In genomic region chr11:26187639-26188038, GRCh38 we compare ENCODE assay signal across 15 cellular contexts.
DNase-seq lines count a peak whose midpoint lies in the region; ATAC-seq, FAIRE-seq and TF ChIP-seq lines count a peak whose summit lies in the region.
"Had no signal": no experiment of that assay in that cellular context is flagged by ENCODE, and none has a peak within 500 bp of the region (broad histone marks: within the 10 kb centered on the region; RNA-seq: fewer than 3 reads in every experiment).

No MANE protein-coding gene starts in this region.

- H3K36me3 ChIP-seq in breast epithelium, result no peaks in the 10 kb centered on the region
- H3K36me3 ChIP-seq in astrocyte (ENCODE audit: insufficient read depth, low read length), result no peaks in the 10 kb centered on the region
- no peaks in the 10 kb centered on the region for H3K36me3 ChIP-seq in kidney (ENCODE audit: control insufficient read depth in 1 of 2, insufficient read depth in 2 of 2, low read length in 2 of 2)
- no peaks in the 10 kb centered on the region for H3K36me3 ChIP-seq in aorta (ENCODE audit: control insufficient read depth in 1 of 2, insufficient read depth in 2 of 2, low read length in 1 of 2)
- H3K36me3 ChIP-seq in prostate gland, result no peaks in the 10 kb centered on the region

- no peaks in the 10 kb centered on the region for H3K36me3 Mint-ChIP-seq in MCF 10A (ENCODE audit: insufficient read depth, unreplicated experiment)
- no peaks in the 10 kb centered on the region for H3K36me3 Mint-ChIP-seq in astrocyte (ENCODE audit: low read depth, unreplicated experiment)

- peak; percentile 57 for ATAC-seq in aorta (ENCODE audit: low FRiP score)

- no peak overlapping the region for H2AFZ ChIP-seq in astrocyte (ENCODE audit: low read depth, low read length)

- CTCF ChIA-PET in MCF 10A (lab: Yijun Ruan, JAX), result no interaction called here

- no peaks in the 10 kb centered on the region for H3K79me2 ChIP-seq in astrocyte (ENCODE audit: insufficient read depth, low read length)

- H3K4me3 ChIP-seq in breast epithelium, result no peak overlapping the region
- H3K4me3 ChIP-seq in astrocyte (ENCODE audit: insufficient read depth, low read depth, low read length), result no peak overlapping the region
- no peak overlapping the region for H3K4me3 ChIP-seq in kidney (ENCODE audit: low read length in 2 of 2)
- H3K4me3 ChIP-seq in aorta (ENCODE audit: low read length in 2 of 2), result no peak overlapping the region
- no peak overlapping the region for H3K4me3 ChIP-seq in prostate gland

- H3K27ac Mint-ChIP-seq in MCF 10A (ENCODE audit: low read depth, unreplicated experiment) (peak overlapping the region; percentile 75), astrocyte (ENCODE audit: unreplicated experiment) (peak overlapping the region; percentile 91)
- H3K27ac Mint-ChIP-seq: T-helper 1 cell treated with Interleukin-12 subunit alpha and Interleukin-12 subunit beta and Interleukin-4 antibody, amounts not matched to agents 30 μg/mL and 1 μg/mL, for 36 hours had no signal

- 28 to 34% methylated on average over 2 of the region's 2 CpGs for WGBS in aorta, 2 donors
- 46% methylated on average over 2 of the region's 2 CpGs for WGBS in prostate gland

- H3K9me3 Mint-ChIP-seq in MCF 10A (ENCODE audit: unreplicated experiment) (no peaks in the 10 kb centered on the region), astrocyte (ENCODE audit: unreplicated experiment) (no peaks in the 10 kb centered on the region)

- H3K27ac ChIP-seq in breast epithelium (no peak overlapping the region), astrocyte (ENCODE audit: low read depth, low read length) (no peak overlapping the region), kidney (ENCODE audit: low read depth in 2 of 2, low read length in 2 of 2) (peak overlapping the region in 1 of 2 donors; percentile 53), aorta (ENCODE audit: low read depth in 1 of 2, low read length in 2 of 2) (no peak overlapping the region), prostate gland (no peak overlapping the region)

- TF ChIP-seq POLR2A in breast epithelium (IDR thresholded peaks at IDR 0.05) (no peak), prostate gland (IDR thresholded peaks at IDR 0.05) (no peak)

- H3K4me1 Mint-ChIP-seq in MCF 10A (ENCODE audit: insufficient read depth, unreplicated experiment), result peaks cover 15% of the 10 kb centered on the region
- peaks cover 24% of the 10 kb centered on the region for H3K4me1 Mint-ChIP-seq in astrocyte (ENCODE audit: low read depth, unreplicated experiment)

- H3K4me1 ChIP-seq in breast epithelium, result no peaks in the 10 kb centered on the region
- H3K4me1 ChIP-seq in astrocyte (ENCODE audit: insufficient read depth, low read length), result no peaks in the 10 kb centered on the region
- peaks cover 0 to 7% of the 10 kb centered on the region in 2 donors for H3K4me1 ChIP-seq in kidney (ENCODE audit: control insufficient read depth in 1 of 2, insufficient read depth in 1 of 2, low read depth in 1 of 2, low read length in 2 of 2)
- no peaks in the 10 kb centered on the region for H3K4me1 ChIP-seq in aorta (ENCODE audit: control insufficient read depth in 1 of 2, insufficient read depth in 2 of 2, low read length in 2 of 2)
- no peaks in the 10 kb centered on the region for H3K4me1 ChIP-seq in prostate gland (replicated peaks)

- TF ChIP-seq CTCF in MCF 10A (IDR thresholded peaks at IDR 0.05; ENCODE audit: unreplicated experiment) (no peak), breast epithelium (IDR thresholded peaks at IDR 0.05) (no peak), astrocyte (IDR thresholded peaks at IDR 0.05; ENCODE audit: insufficient read depth, low read depth, low read length) (no peak), kidney (IDR thresholded peaks at IDR 0.05; ENCODE audit: borderline replicate concordance, extremely low read depth, insufficient read depth) (no peak), prostate gland (IDR thresholded peaks at IDR 0.05) (no peak)

- DNase-seq in MCF 10A (ENCODE audit: unreplicated experiment), result peak; percentile 47
- no peak for DNase-seq in breast epithelium (ENCODE audit: low spot score in 2 of 2)
- DNase-seq in astrocyte (ENCODE audit: low read depth), result peak; percentile 65
- no peak for DNase-seq in kidney
- DNase-seq in aorta, result no peak
- no peak for DNase-seq in NCI-H524 treated with DMSO at 0.1 percent for 48 hours (lab: John Stamatoyannopoulos, UW)
- no peak for DNase-seq in GM19238 (ENCODE audit: insufficient read length, low spot score)
- DNase-seq in prostate gland (ENCODE audit: low spot score), result no peak
- DNase-seq: NCI-H1092 treated with DMSO at 0.1 percent for 48 hours, NCI-H82 had no signal

- POLR2A ChIA-PET in MCF 10A (lab: Yijun Ruan, JAX), result no interaction called here

- no peaks in the 10 kb centered on the region for H4K20me1 ChIP-seq in astrocyte (ENCODE audit: insufficient read depth, low read length)

- no peaks in the 10 kb centered on the region for H3K27me3 ChIP-seq in breast epithelium
- H3K27me3 ChIP-seq in astrocyte (ENCODE audit: insufficient read depth, low read length), result no peaks in the 10 kb centered on the region
- H3K27me3 ChIP-seq in aorta (ENCODE audit: control insufficient read depth in 1 of 2, insufficient read depth in 2 of 2, low read length in 1 of 2), result no peaks in the 10 kb centered on the region
- no peaks in the 10 kb centered on the region for H3K27me3 ChIP-seq in prostate gland (replicated peaks; ENCODE audit: insufficient read depth)

- H3K9ac ChIP-seq in astrocyte (ENCODE audit: low read length) (no peak overlapping the region), kidney (ENCODE audit: low read length in 2 of 2) (no peak overlapping the region)

- H3K4me2 ChIP-seq in astrocyte (ENCODE audit: low read length), result no peak overlapping the region

- H3K27me3 Mint-ChIP-seq in MCF 10A (ENCODE audit: insufficient read depth, unreplicated experiment), result peaks cover 13% of the 10 kb centered on the region
- no peaks in the 10 kb centered on the region for H3K27me3 Mint-ChIP-seq in astrocyte (ENCODE audit: low read depth, unreplicated experiment)

- H3K4me3 Mint-ChIP-seq in MCF 10A (ENCODE audit: unreplicated experiment), result no peak overlapping the region
- no peak overlapping the region for H3K4me3 Mint-ChIP-seq in astrocyte (ENCODE audit: unreplicated experiment)
- H3K4me3 Mint-ChIP-seq: T-helper 1 cell treated with Interleukin-12 subunit alpha and Interleukin-12 subunit beta and Interleukin-4 antibody, amounts not matched to agents 30 μg/mL and 1 μg/mL, for 36 hours had no signal

- intact Hi-C loops in MCF 10A (cut with micrococcal nuclease), result no loop called here
- intact Hi-C loops in breast epithelium (cut with DNase I; ENCODE audit: low total_unique reads), result no loop called here
- intact Hi-C loops in kidney (cut with DNase I), result no loop called here
- intact Hi-C loops in aorta (cut with DNase I), result no loop called here
- intact Hi-C loops in prostate gland (cut with DNase I), result no loop called here

- FAIRE-seq in astrocyte (lab: Jason Lieb, UNC) (peak; percentile 62), kidney (lab: Jason Lieb, UNC) (peak; percentile 77)
- FAIRE-seq: A204.1, frontal cortex, G401.6, H1 had no signal

- no TSS peak for BruUV-seq in MCF 10A (replicated peaks; lab: Mats Ljungman, UMichigan)

- H3K9me3 ChIP-seq in breast epithelium, result no peaks in the 10 kb centered on the region
- no peaks in the 10 kb centered on the region for H3K9me3 ChIP-seq in astrocyte (ENCODE audit: insufficient read depth, low read depth, low read length)
- no peaks in the 10 kb centered on the region for H3K9me3 ChIP-seq in kidney (ENCODE audit: control insufficient read depth in 1 of 2, low read length in 2 of 2)
- no peaks in the 10 kb centered on the region for H3K9me3 ChIP-seq in aorta (ENCODE audit: control insufficient read depth, low read length)
- no peaks in the 10 kb centered on the region for H3K9me3 ChIP-seq in prostate gland

Comparison
In these comparisons a context has a peak if more than half of its experiments do, and no peak if none do; other contexts are left out.
1. DNase-seq: peak in MCF 10A (single experiment) and astrocyte (single experiment); none in breast epithelium (0 of 2), kidney (single experiment), aorta (0 of 2), NCI-H524 treated with DMSO at 0.1 percent for 48 hours (single experiment), GM19238 (single experiment) and prostate gland (single experiment).